Comparison of ENCODE assay signal across 8 cellular contexts in genomic region chr17:8248751-8249607, GRCh38. TPM values are rescaled to one million over a fixed set of nuclear protein-coding genes. Genes with fewer than 3 reads are reported as not detected.
DNase-seq lines count a peak whose midpoint lies in the region; ATAC-seq and TF ChIP-seq lines count a peak whose summit lies in the region.

TSS of gene PFAS (plus strand) at chr17:8249289. CDS start at chr17:8253938, 4,649 bp downstream.

- peak within 1 kb of the TSS; percentile 76 for H3K4me3 ChIP-seq in GM12864 (ENCODE audit: low read depth, low read length)
- H3K4me3 ChIP-seq in right atrium auricular region, result peak within 1 kb of the TSS; percentile 69 to 72
- H3K4me3 ChIP-seq in psoas muscle, result peak within 1 kb of the TSS; percentile 88

- H3K27ac ChIP-seq in right atrium auricular region, result peak within 1 kb of the TSS; percentile 97 to 98
- H3K27ac ChIP-seq in psoas muscle, result peak within 1 kb of the TSS; percentile 98

- TF ChIP-seq CTCF in GM12864 (IDR thresholded peaks at IDR 0.05; ENCODE audit: low read depth, low read length, missing control alignments) (no peak), right atrium auricular region (IDR thresholded peaks at IDR 0.05) (no peak), psoas muscle (IDR thresholded peaks at IDR 0.05) (no peak)

- H3K36me3 ChIP-seq in right atrium auricular region, result peaks cover 7% of the 10 kb centered on the region
- peaks cover 1 to 13% of the 10 kb centered on the region in 2 donors for H3K36me3 ChIP-seq in psoas muscle (ENCODE audit: insufficient read depth in 1 of 2, low read depth in 1 of 2)

- intact Hi-C loops in T-helper 2 cell treated with Interferon-gamma antibody and Interleukin-4, amounts not matched to agents 100 ng/mL and 5 ng/mL, for 36 hours (cut with micrococcal nuclease), result loop anchor here (1.0 to 5.0 kb wide), 7 partner anchors 39 to 127 kb away; partner anchors contain the start of genes HES7, RANGRF and SLC25A35
- intact Hi-C loops in psoas muscle (cut with DNase I), result loop anchor here (1.0 to 2.0 kb wide), 3 partner anchors 40 to 63 kb away; partner anchors contain the start of genes BORCS6 (in 1 of the 2) and RANGRF (in 1 of the 2)

- no peaks in the 10 kb centered on the region for H3K9me3 ChIP-seq in right atrium auricular region
- H3K9me3 ChIP-seq in psoas muscle, result no peaks in the 10 kb centered on the region

- DNase-seq in GM12864 (ENCODE audit: low read depth) (peak; percentile 83), NCI-H1694 treated with DMSO at 0.1 percent for 48 hours (lab: John Stamatoyannopoulos, UW) (peak; percentile 86), anterior cingulate cortex (lab: John Stamatoyannopoulos, UW) (peak; percentile 59 to 98 (median 88)), right atrium auricular region (ENCODE audit: low spot score) (peak; percentile 96), psoas muscle (peak; percentile 97 to 98), ureter (ENCODE audit: low spot score) (peak; percentile 96)

- H3K4me1 ChIP-seq in right atrium auricular region (peaks cover 0 to 18% of the 10 kb centered on the region in 2 donors), psoas muscle (peaks cover 8% of the 10 kb centered on the region)

- ATAC-seq in HG02763 (IDR thresholded peaks at IDR 0.05; ENCODE audit: unreplicated experiment) (peak; percentile 63), psoas muscle (peak; percentile 84 to 89 (median 85))

- H3K27me3 ChIP-seq in right atrium auricular region (no peaks in the 10 kb centered on the region), psoas muscle (ENCODE audit: insufficient read depth in 3 of 3, low read length in 2 of 3) (no peaks in the 10 kb centered on the region)

- 0% methylated on average over 57 to 58 of the region's 58 CpGs for WGBS in psoas muscle, 3 donors

RNA-seq across cellular contexts. Expression of gene PFAS, which starts in this region (rescaled TPM):
- 91.7 and 100 TPM in 2 replicates for total RNA-seq in T-helper 2 cell treated with Interferon-gamma antibody and Interleukin-4, amounts not matched to agents 100 ng/mL and 5 ng/mL, for 36 hours
- total RNA-seq in right atrium auricular region (1 to 10 TPM; 4.4 to 5.3 TPM), psoas muscle (10 to 100 TPM; 10.7 to 15.6 (median 13.3) TPM), ureter (82.6 TPM)
- 10 to 100 TPM in 1 of 3 donors, 1 to 10 TPM in 2; 4.9 to 10.0 (median 7.5) TPM for polyA plus RNA-seq in psoas muscle

Comparison
In these comparisons a context has a peak if more than half of its experiments do, and no peak if none do; other contexts are left out.
1. Peak in every context shown above with its lines: DNase-seq, ATAC-seq, H3K4me3 ChIP-seq and H3K27ac ChIP-seq.